ENCODE assay signal across 8 cellular contexts in the genomic region with DNA sequence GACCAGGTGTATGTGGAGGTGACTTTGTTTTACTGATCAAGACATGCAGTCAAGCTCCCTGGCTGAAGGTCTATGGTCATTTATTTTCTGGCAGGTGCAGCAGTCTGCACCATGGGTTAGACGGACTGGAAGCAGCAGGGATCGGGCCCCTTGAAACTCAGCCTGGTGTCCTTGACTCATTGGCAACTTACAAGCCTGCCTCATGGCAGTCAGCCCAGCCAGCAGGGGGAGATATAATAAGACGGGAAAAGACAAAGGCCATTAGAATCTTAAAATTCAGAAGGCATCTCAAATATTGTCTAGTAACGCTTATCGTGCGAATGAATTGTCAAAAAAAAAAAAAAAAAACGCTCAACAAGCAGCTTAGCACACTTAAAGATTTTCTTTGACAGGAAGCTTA.
DNase-seq lines count a peak whose midpoint lies in the region; ATAC-seq and TF ChIP-seq lines count a peak whose summit lies in the region.

No MANE protein-coding gene starts in this region.

- intact Hi-C loops in left ventricle myocardium inferior (cut with micrococcal nuclease) = no loop called here

- no peaks in the 10 kb centered on the region for H3K9me3 ChIP-seq in left ventricle myocardium inferior (replicated peaks)

- H3K4me1 ChIP-seq in left ventricle myocardium inferior = no peaks in the 10 kb centered on the region

- peak; percentile 26 for DNase-seq in A172 (ENCODE audit: low spot score)
- DNase-seq in GM12864 (ENCODE audit: low read depth) = no peak
- DNase-seq in RPMI8226 = peak; percentile 23
- no peak for DNase-seq in left ventricle myocardium inferior
- no peak for DNase-seq in stimulated activated CD4-positive, alpha-beta T cell treated with anti-CD3 and anti-CD28 coated beads, Interleukin-2, amount 100 ng/mL, for 48 hours
- no peak for DNase-seq in NK-92 treated with Interleukin-12 subunit alpha and Interleukin-12 subunit beta, amount 100 ng/mL, for 24 hours (lab: John Stamatoyannopoulos, UW)

- TF ChIP-seq CTCF in GM12864 (IDR thresholded peaks at IDR 0.05; ENCODE audit: low read depth, low read length, missing control alignments) (peak; percentile 27), left ventricle myocardium inferior (IDR thresholded peaks at IDR 0.05; ENCODE audit: borderline replicate concordance) (peak; percentile 35)

- peaks cover 27% of the 10 kb centered on the region for H3K27me3 ChIP-seq in left ventricle myocardium inferior (ENCODE audit: low read depth)

- no peak for ATAC-seq in HG03175 (IDR thresholded peaks at IDR 0.05; ENCODE audit: unreplicated experiment)
- ATAC-seq in HG03280 (IDR thresholded peaks at IDR 0.05; ENCODE audit: unreplicated experiment) = no peak

- H3K36me3 ChIP-seq in left ventricle myocardium inferior = no peaks in the 10 kb centered on the region

- H3K4me3 ChIP-seq in GM12864 (ENCODE audit: low read depth, low read length) (no peak overlapping the region), left ventricle myocardium inferior (no peak overlapping the region)

- H3K27ac ChIP-seq in left ventricle myocardium inferior (replicated peaks) = no peak overlapping the region

Comparison
In these comparisons a context has a peak if more than half of its experiments do, and no peak if none do; other contexts are left out.
1. DNase-seq: peak in A172 (single experiment) and RPMI8226 (single experiment); none in GM12864 (single experiment), left ventricle myocardium inferior (single experiment), stimulated activated CD4-positive, alpha-beta T cell treated with anti-CD3 and anti-CD28 coated beads, Interleukin-2, amount 100 ng/mL, for 48 hours (0 of 2) and NK-92 treated with Interleukin-12 subunit alpha and Interleukin-12 subunit beta, amount 100 ng/mL, for 24 hours (single experiment).